8 cellular contexts compared by ENCODE assay signal in genomic region chr1:3453203-3453761, GRCh38. TPM values are rescaled to one million over a fixed set of nuclear protein-coding genes. Genes with fewer than 3 reads are reported as not detected.
A peak's percentile ranks its signal among the peaks of the same experiment; 100 is the strongest.
DNase-seq lines count a peak whose midpoint lies in the region; ATAC-seq and TF ChIP-seq lines count a peak whose summit lies in the region.

No MANE protein-coding gene starts in this region.

- H3K9me3 ChIP-seq in heart left ventricle (peaks cover 0 to 3% (median 0%) of the 10 kb centered on the region in 12 donors), psoas muscle (no peaks in the 10 kb centered on the region)

- TF ChIP-seq CTCF in heart left ventricle (IDR thresholded peaks at IDR 0.05) (peak; percentile 86 to 98 (median 95)), psoas muscle (IDR thresholded peaks at IDR 0.05) (peak; percentile 98)

- H3K4me1 ChIP-seq in heart left ventricle (peaks cover 0 to 36% (median 12%) of the 10 kb centered on the region in 12 donors), psoas muscle (peaks cover 21% of the 10 kb centered on the region)

- no peak overlapping the region for H3K27ac Mint-ChIP-seq in IgD-negative memory B cell
- H3K27ac Mint-ChIP-seq in activated naive CD8-positive, alpha-beta T cell treated with anti-CD3 and anti-CD28 coated beads, Interleukin-2, amount 10 ng/mL, durations not matched to agents 7 days and 5 days = no peak overlapping the region

- H3K4me3 ChIP-seq in heart left ventricle = no peak overlapping the region
- H3K4me3 ChIP-seq in psoas muscle = no peak overlapping the region

- no peaks in the 10 kb centered on the region for H3K36me3 Mint-ChIP-seq in IgD-negative memory B cell
- H3K36me3 Mint-ChIP-seq in activated naive CD8-positive, alpha-beta T cell treated with anti-CD3 and anti-CD28 coated beads, Interleukin-2, amount 10 ng/mL, durations not matched to agents 7 days and 5 days = no peaks in the 10 kb centered on the region

- no peaks in the 10 kb centered on the region for H3K9me3 Mint-ChIP-seq in IgD-negative memory B cell
- H3K9me3 Mint-ChIP-seq in activated naive CD8-positive, alpha-beta T cell treated with anti-CD3 and anti-CD28 coated beads, Interleukin-2, amount 10 ng/mL, durations not matched to agents 7 days and 5 days = no peaks in the 10 kb centered on the region

- H3K27me3 ChIP-seq in heart left ventricle (peaks cover 0 to 25% (median 4%) of the 10 kb centered on the region in 9 donors), psoas muscle (ENCODE audit: insufficient read depth in 3 of 3, low read length in 2 of 3) (peaks cover 0 to 8% (median 0%) of the 10 kb centered on the region in 3 donors)

- peak overlapping the region; percentile 17 to 86 (median 61) for H3K4me3 Mint-ChIP-seq in IgD-negative memory B cell
- H3K4me3 Mint-ChIP-seq in activated naive CD8-positive, alpha-beta T cell treated with anti-CD3 and anti-CD28 coated beads, Interleukin-2, amount 10 ng/mL, durations not matched to agents 7 days and 5 days = no peak overlapping the region

- no peaks in the 10 kb centered on the region for H3K4me1 Mint-ChIP-seq in IgD-negative memory B cell
- H3K4me1 Mint-ChIP-seq in activated naive CD8-positive, alpha-beta T cell treated with anti-CD3 and anti-CD28 coated beads, Interleukin-2, amount 10 ng/mL, durations not matched to agents 7 days and 5 days = no peaks in the 10 kb centered on the region

- peaks cover 15% of the 10 kb centered on the region for H3K27me3 Mint-ChIP-seq in IgD-negative memory B cell
- peaks cover 8% of the 10 kb centered on the region for H3K27me3 Mint-ChIP-seq in activated naive CD8-positive, alpha-beta T cell treated with anti-CD3 and anti-CD28 coated beads, Interleukin-2, amount 10 ng/mL, durations not matched to agents 7 days and 5 days

- DNase-seq in EH (ENCODE audit: low read depth) (peak; percentile 65), SW 1271 (lab: John Stamatoyannopoulos, UW) (peak; percentile 24 to 46), heart left ventricle (peak; percentile 65 to 88 (median 71)), psoas muscle (peak; percentile 71 to 84), OCI-M2 (lab: John Stamatoyannopoulos, UW; ENCODE audit: unreplicated experiment) (no peak)
- DNase-seq in activated naive CD8-positive, alpha-beta T cell treated with anti-CD3 and anti-CD28 coated beads, Interleukin-2, amount 10 ng/mL, durations not matched to agents 7 days and 5 days = peak; percentile 81

- 3 to 29% (median 26%) methylated on average over 7 to 18 of the region's 18 CpGs for WGBS in heart left ventricle, 4 donors
- 25 to 30% (median 25%) methylated on average over 16 to 18 of the region's 18 CpGs for WGBS in psoas muscle, 3 donors

- peak; percentile 69 for ATAC-seq in activated naive CD8-positive, alpha-beta T cell treated with anti-CD3 and anti-CD28 coated beads, Interleukin-2, amount 10 ng/mL, durations not matched to agents 7 days and 5 days (ENCODE audit: low read depth)
- ATAC-seq in heart left ventricle = peak; percentile 56 to 85 (median 76)
- ATAC-seq in psoas muscle = peak; percentile 85 to 92 (median 89)
- ATAC-seq in GM18519 (IDR thresholded peaks at IDR 0.05; ENCODE audit: low FRiP score, unreplicated experiment) = no peak

- H3K36me3 ChIP-seq in heart left ventricle = no peaks in the 10 kb centered on the region
- H3K36me3 ChIP-seq in psoas muscle (ENCODE audit: insufficient read depth in 1 of 2, low read depth in 1 of 2) = no peaks in the 10 kb centered on the region

- H3K27ac ChIP-seq in heart left ventricle (no peak overlapping the region), psoas muscle (no peak overlapping the region)

- no peak for TF ChIP-seq POLR2A in heart left ventricle (IDR thresholded peaks at IDR 0.05)

- POLR2A ChIA-PET in activated naive CD8-positive, alpha-beta T cell treated with anti-CD3 and anti-CD28 coated beads, Interleukin-2, amount 10 ng/mL, durations not matched to agents 7 days and 5 days (lab: Charles Lee) = no interaction called here

- intact Hi-C loops in heart left ventricle (cut with DNase I) (loop anchor here (1.0 to 5.0 kb wide), 9 partner anchors 18 to 169 kb away; no protein-coding TSS in a partner anchor), psoas muscle (cut with DNase I) (loop anchor here (1.0 to 5.0 kb wide), 4 partner anchors 31 to 269 kb away; no protein-coding TSS in a partner anchor)

RNA-seq across cellular contexts. Expression of gene ARHGEF16, which starts 1.2 kb away (rescaled TPM):
- polyA plus RNA-seq in IgD-negative memory B cell (not detected), heart left ventricle (under 1 TPM; 0.43 to 0.76 TPM), psoas muscle (under 1 TPM; 0.29 to 0.55 (median 0.52) TPM)
- total RNA-seq in activated naive CD8-positive, alpha-beta T cell treated with anti-CD3 and anti-CD28 coated beads, Interleukin-2, amount 10 ng/mL, durations not matched to agents 7 days and 5 days = not detected
- total RNA-seq in heart left ventricle (1 to 10 TPM in 2 of 9 donors, under 1 TPM in 7; 0.31 to 1.4 (median 0.51) TPM), psoas muscle (under 1 TPM; 0.29 to 0.56 (median 0.49) TPM)
